ENCODE assay signal across 19 cellular contexts in genomic region chr14:30943694-30944093, GRCh38.
"Had no signal": no experiment of that assay in that cellular context is flagged by ENCODE, and none has a peak within 500 bp of the region (broad histone marks: within the 10 kb centered on the region; RNA-seq: fewer than 3 reads in every experiment).

No MANE protein-coding gene starts in this region.

- H3K4me3 ChIP-seq: gastrocnemius medialis, heart right ventricle, left ventricle myocardium inferior, lung, sigmoid colon, skin epidermis, suprapubic skin, thyroid gland, vagina had no signal

- DNase-seq: gastrocnemius medialis; heart right ventricle; hypothalamus; left ventricle myocardium inferior; mesenchymal stem cell; naive B cell; posterior cingulate gyrus; sigmoid colon; stimulated activated CD4-positive, alpha-beta T cell treated with anti-CD3 and anti-CD28 coated beads, Interleukin-12 subunit alpha, Interleukin-12 subunit beta, amount 100 ng/mL, for 4 hours; stimulated activated naive CD8-positive, alpha-beta T cell treated with anti-CD3 and anti-CD28 coated beads, Interleukin-15, Interleukin-2, amounts not matched to agents 100 U/mL and 50 U/mL, for 24 hours; thyroid gland had no signal

- H3K27me3 ChIP-seq: gastrocnemius medialis, heart right ventricle, neutrophil, sigmoid colon, suprapubic skin, thyroid gland, vagina had no signal

- ATAC-seq: gastrocnemius medialis; heart right ventricle; stimulated activated effector memory CD8-positive, alpha-beta T cell treated with anti-CD3 and anti-CD28 coated beads, Interleukin-12 subunit alpha, Interleukin-12 subunit beta, amount 100 ng/mL, for 72 hours; stimulated activated naive CD8-positive, alpha-beta T cell treated with anti-CD3 and anti-CD28 coated beads, Interleukin-15, Interleukin-2, amounts not matched to agents 100 U/mL and 50 U/mL, for 24 hours had no signal

- H3K9me3 ChIP-seq: gastrocnemius medialis, heart right ventricle, left ventricle myocardium inferior, neutrophil, sigmoid colon, suprapubic skin, thyroid gland, vagina had no signal

- H3K27ac ChIP-seq: gastrocnemius medialis, heart right ventricle, left ventricle myocardium inferior, neutrophil, sigmoid colon, skin epidermis, suprapubic skin, thyroid gland, vagina had no signal

- FAIRE-seq: endothelial cell of umbilical vein, islet of Langerhans had no signal

- H3K4me1 ChIP-seq: gastrocnemius medialis, suprapubic skin, vagina had no signal
